8 cellular contexts compared by ENCODE assay signal in the genomic region with DNA sequence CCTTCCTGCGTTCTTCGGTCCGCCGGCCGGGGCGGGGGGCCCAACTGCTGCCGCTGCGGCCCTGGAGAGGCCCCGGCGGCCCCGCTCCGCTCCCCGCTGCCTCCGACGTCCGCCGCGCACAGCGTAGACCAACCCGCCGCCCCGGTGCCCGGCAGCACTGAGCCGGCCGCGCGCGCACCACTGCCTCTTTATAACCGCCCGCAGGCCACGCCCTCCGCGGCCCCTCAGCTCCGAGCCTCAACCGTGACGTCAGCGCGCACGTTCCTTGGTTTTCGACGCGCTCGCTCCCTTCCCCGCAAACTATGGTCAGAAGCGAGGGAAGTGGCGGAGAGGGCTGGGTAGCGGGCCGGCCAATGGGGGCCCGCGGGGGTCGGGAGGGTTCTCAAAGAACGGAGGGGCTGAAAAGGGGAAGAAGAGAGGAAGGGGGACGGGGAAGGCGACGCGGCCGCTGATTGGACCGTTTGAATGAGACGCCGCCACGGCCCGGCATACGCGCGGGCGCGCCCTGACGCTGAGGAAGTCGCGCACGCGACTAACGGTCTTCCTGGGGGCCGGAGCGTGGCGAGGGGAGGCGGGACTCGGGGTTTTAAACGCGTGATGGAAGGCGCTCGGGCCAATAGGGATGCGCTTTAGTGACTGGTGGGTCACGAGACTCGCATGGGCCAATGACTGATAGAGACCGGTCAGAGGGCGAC. TPM values are rescaled to one million over a fixed set of nuclear protein-coding genes. Genes with fewer than 3 reads are reported as not detected.
A peak's percentile ranks its signal among the peaks of the same experiment; 100 is the strongest.
DNase-seq lines count a peak whose midpoint lies in the region; ATAC-seq, FAIRE-seq and TF ChIP-seq lines count a peak whose summit lies in the region.

A gene (minus strand): TSS at position 164 of the 695 bp plus-strand sequence. CDS start 199 bp downstream, outside the sequence.

- no peak for FAIRE-seq in HepG2 (lab: Jason Lieb, UNC)

- POLR2A ChIA-PET in HepG2 (lab: Yijun Ruan, JAX): interaction anchor here (0.5 to 2.9 kb wide), 41 partner anchors 10 to 291 kb away, joined by 3 to 62 read pairs (median 5); a partner anchor contains a TSS

- peak; percentile 88 for ATAC-seq in GM19395 (IDR thresholded peaks at IDR 0.05; ENCODE audit: unreplicated experiment)
- peak; percentile 83 for ATAC-seq in HG03565 (IDR thresholded peaks at IDR 0.05; ENCODE audit: unreplicated experiment)
- ATAC-seq in HepG2: peak; percentile 86

- in situ Hi-C loops in HepG2 (cut with HindIII; ENCODE audit: extremely low pct_ligation_motif_present, low pct_unique_long_range_greater_than_20kb): loop anchor here (5.0 kb wide), 1 partner anchor 260 kb away; a partner anchor contains a TSS

- H3K79me2 ChIP-seq in HepG2 (ENCODE audit: insufficient read depth, low read length): peaks cover 16% of the 10 kb centered on the region

- peaks cover 26% of the 10 kb centered on the region for H3K4me1 ChIP-seq in HepG2 (ENCODE audit: insufficient read depth, low read length)

- peaks cover 19% of the 10 kb centered on the region for H3K4me1 Mint-ChIP-seq in dendritic cell treated with granulocyte-macrophage colony-stimulating factor and Interleukin-4, amounts not matched to agents 40 ng/mL and 50 ng/mL, for 4 days (ENCODE audit: low read depth)

- peaks cover 0 to 5% of the 10 kb centered on the region in 2 experiments; a peak in 1 of 5 replicates for H3K27me3 ChIP-seq in HepG2 (ENCODE audit: control insufficient read depth in 1 of 2, insufficient read depth in 2 of 2, low read length in 2 of 2)

- intact Hi-C loops in dendritic cell treated with granulocyte-macrophage colony-stimulating factor and Interleukin-4, amounts not matched to agents 40 ng/mL and 50 ng/mL, for 4 days (cut with micrococcal nuclease): loop anchor here (2.0 kb wide), 1 partner anchor 23 kb away; a partner anchor contains a TSS
- intact Hi-C loops in HepG2 (cut with micrococcal nuclease; ENCODE audit: unreplicated experiment): no loop called here

- H2AFZ ChIP-seq in HepG2 (ENCODE audit: low read length): no peak within 1 kb of the TSS

- peaks cover 1% of the 10 kb centered on the region for H3K27me3 Mint-ChIP-seq in dendritic cell treated with granulocyte-macrophage colony-stimulating factor and Interleukin-4, amounts not matched to agents 40 ng/mL and 50 ng/mL, for 4 days

- H3K9ac ChIP-seq in HepG2 (ENCODE audit: insufficient read depth, low read depth, low read length): peak within 1 kb of the TSS; percentile 86

- H3K4me3 ChIP-seq in HepG2 (replicated peaks in 1 of 3; ENCODE audit: insufficient read depth in 1 of 3, low read depth in 2 of 3, low read length in 3 of 3): peak within 1 kb of the TSS; percentile 82 to 88 (median 83)

- CTCF ChIA-PET in HepG2 (lab: Yijun Ruan, JAX; ENCODE audit: low intra/inter-chr PET ratio, low total read pairs): no interaction called here

- H3K36me3 ChIP-seq in HepG2 (replicated peaks in 1 of 2; ENCODE audit: control insufficient read depth in 1 of 2, insufficient read depth in 2 of 2, low read length in 2 of 2): peaks cover 6 to 17% of the 10 kb centered on the region in 2 experiments; a peak in 4 of 5 replicates

- peak within 1 kb of the TSS; percentile 83 for H3K4me3 Mint-ChIP-seq in dendritic cell treated with granulocyte-macrophage colony-stimulating factor and Interleukin-4, amounts not matched to agents 40 ng/mL and 50 ng/mL, for 4 days

- peak within 1 kb of the TSS; percentile 99 for H3K27ac ChIP-seq in C4-2B
- peak within 1 kb of the TSS; percentile 68 for H3K27ac ChIP-seq in HepG2 (ENCODE audit: extremely low read length, insufficient read depth, low read length)

- H3K36me3 Mint-ChIP-seq in dendritic cell treated with granulocyte-macrophage colony-stimulating factor and Interleukin-4, amounts not matched to agents 40 ng/mL and 50 ng/mL, for 4 days (ENCODE audit: low read depth): peaks cover 49% of the 10 kb centered on the region

- peak; percentile 87 to 94 for TF ChIP-seq POLR2A in HepG2 (IDR thresholded peaks at IDR 0.05; ENCODE audit: insufficient read depth in 1 of 2, low read depth in 2 of 2, low read length in 2 of 2)

- WGBS in HepG2 (ENCODE audit: low lambda C conversion rate): 37% methylated on average over 60 of the region's 87 CpGs

- no peak for TF ChIP-seq EP300 in HepG2 (IDR thresholded peaks at IDR 0.05; ENCODE audit: low read depth in 2 of 2, low read length in 2 of 2)
- no peak for TF ChIP-seq EP300 in HepG2 (CRISPR knock-in tag; IDR thresholded peaks at IDR 0.05; ENCODE audit: borderline replicate concordance)

- peak; percentile 20; the same call in 1 of the 2 replicates for TF ChIP-seq RAD21 in HepG2 (CRISPR knock-in tag; IDR thresholded peaks at IDR 0.05)

- peak within 1 kb of the TSS; percentile 57 for H3K4me2 ChIP-seq in HepG2 (ENCODE audit: low read depth, low read length)

- no peaks in the 10 kb centered on the region for H3K9me3 Mint-ChIP-seq in dendritic cell treated with granulocyte-macrophage colony-stimulating factor and Interleukin-4, amounts not matched to agents 40 ng/mL and 50 ng/mL, for 4 days

- DNase-seq in NCI-H774 (lab: John Stamatoyannopoulos, UW): peak; percentile 99
- peak; percentile 94 to 95 for DNase-seq in activated CD4-positive, alpha-beta T cell treated with anti-CD3 and anti-CD28 coated beads, Interleukin-2, amount 50 U/mL, for 4 hours
- peak; percentile 83 for DNase-seq in HepG2 (ENCODE audit: low spot score)
- peak; percentile 95 for DNase-seq in stimulated activated CD4-positive, alpha-beta T cell treated with anti-CD3 and anti-CD28 coated beads, Interleukin-4, amount 100 ng/mL, for 1 hour

- H4K20me1 ChIP-seq in HepG2 (ENCODE audit: insufficient read depth, low read length): no peaks in the 10 kb centered on the region

- peak within 1 kb of the TSS; percentile 98 for H3K27ac Mint-ChIP-seq in dendritic cell treated with granulocyte-macrophage colony-stimulating factor and Interleukin-4, amounts not matched to agents 40 ng/mL and 50 ng/mL, for 4 days

- BruUV-seq in HepG2 (replicated peaks; lab: Mats Ljungman, UMichigan): no TSS peak

- TF ChIP-seq CTCF in C4-2B (conservative IDR thresholded peaks at IDR 0.05) (no peak), HepG2 (CRISPR knock-in tag; IDR thresholded peaks at IDR 0.05) (no peak)

- no peaks in the 10 kb centered on the region for H3K9me3 ChIP-seq in HepG2 (ENCODE audit: low read length)

TF ChIP-seq in HepG2, 621 proteins besides CTCF, POLR2A, EP300 and RAD21 (continues in another document):
- 0 out of 2 replicates have a peak, but pooled peaks have one; percentile 28 for TF ChIP-seq HDAC1 (CRISPR knock-in tag; IDR thresholded peaks at IDR 0.05)
- 0 out of 2 replicates have a peak, but pooled peaks have one; percentile 60 for TF ChIP-seq CHCHD3 (CRISPR knock-in tag; IDR thresholded peaks at IDR 0.05)
- TF ChIP-seq KDM1A (CRISPR knock-in tag; IDR thresholded peaks at IDR 0.05): no peak
- 0 out of 2 replicates have a peak, but pooled peaks have one; percentile 27 for TF ChIP-seq ZNF34 (CRISPR knock-in tag; IDR thresholded peaks at IDR 0.05; ENCODE audit: borderline replicate concordance)
- TF ChIP-seq CEBPG (CRISPR knock-in tag; IDR thresholded peaks at IDR 0.05): no peak
- peak; percentile 29; the same call in 1 of the 2 replicates for TF ChIP-seq ZFP90 (CRISPR knock-in tag; IDR thresholded peaks at IDR 0.05; ENCODE audit: borderline replicate concordance)
- TF ChIP-seq ZNF577 (CRISPR knock-in tag; IDR thresholded peaks at IDR 0.05; ENCODE audit: borderline replicate concordance, low read depth): no peak

RNA-seq across cellular contexts. Expression of the gene that starts here (rescaled TPM):
- total RNA-seq in HepG2 (2016; rRNA removed; fragmentation: Illumina TruSeq; extraction: Trizol): 29.5 and 39.3 TPM in 2 replicates
- 24.2 and 26.4 TPM in 2 replicates for total RNA-seq in HepG2 (2016; cell fraction: cytosol; rRNA removed; fragmentation: Illumina TruSeq; extraction: Trizol; ENCODE audit: low read depth)
- 27.5 and 32.8 TPM in 2 replicates for total RNA-seq in HepG2 (2016; cell fraction: insoluble cytoplasmic fraction; rRNA removed; fragmentation: Illumina TruSeq; extraction: Trizol)
- total RNA-seq in HepG2 (2016; cell fraction: membrane; rRNA removed; fragmentation: Illumina TruSeq; extraction: Trizol): 46.3 and 52.3 TPM in 2 replicates
- 8.8 and 13.3 TPM in 2 replicates for total RNA-seq in HepG2 (2016; cell fraction: nucleus; rRNA removed; fragmentation: Illumina TruSeq; extraction: Trizol)
- polyA plus RNA-seq in HepG2 (2011; rRNA removed): 26.6 and 32.2 TPM in 2 replicates
- polyA plus RNA-seq in HepG2 (2011; cell fraction: cytosol; rRNA removed): 13.5 and 25.5 TPM in 2 replicates
- 11.7 and 17.0 TPM in 2 replicates for polyA plus RNA-seq in HepG2 (2011; cell fraction: nucleus; rRNA removed)
- polyA plus RNA-seq in HepG2 (2012): 13.3 and 15.9 TPM in 2 replicates
- polyA plus RNA-seq in HepG2 (2016; cell fraction: cytosol; fragmentation: Illumina TruSeq; extraction: Trizol; ENCODE audit: low read depth): 40.7 and 47.0 TPM in 2 replicates
- 40.6 and 48.2 TPM in 2 replicates for polyA plus RNA-seq in HepG2 (2016; cell fraction: insoluble cytoplasmic fraction; fragmentation: Illumina TruSeq; extraction: Trizol; ENCODE audit: low read depth)
- polyA plus RNA-seq in HepG2 (2016; cell fraction: membrane; fragmentation: Illumina TruSeq; extraction: Trizol; ENCODE audit: low read depth): 58.0 and 64.6 TPM in 2 replicates
- 28.6 and 29.6 TPM in 2 replicates for polyA plus RNA-seq in HepG2 (2016; cell fraction: nucleus; fragmentation: Illumina TruSeq; extraction: Trizol; ENCODE audit: insufficient read depth, low read depth)
- polyA minus RNA-seq in HepG2 (2011; rRNA and poly(A)+ RNA removed; ENCODE audit: low replicate concordance): 27.9 and 372 TPM in 2 replicates
- polyA minus RNA-seq in HepG2 (2011; cell fraction: cytosol; rRNA and poly(A)+ RNA removed): 21.6 and 27.8 TPM in 2 replicates
- 11.3 and 12.2 TPM in 2 replicates for polyA minus RNA-seq in HepG2 (2011; cell fraction: nucleus; rRNA and poly(A)+ RNA removed)

Comparison
In these comparisons a context has a peak if more than half of its experiments do, and no peak if none do; other contexts are left out.
1. Peak in every context shown above with its lines: DNase-seq, ATAC-seq, H3K4me3 ChIP-seq and H3K27ac ChIP-seq.